11 cellular contexts compared by ENCODE assay signal in the genomic region with DNA sequence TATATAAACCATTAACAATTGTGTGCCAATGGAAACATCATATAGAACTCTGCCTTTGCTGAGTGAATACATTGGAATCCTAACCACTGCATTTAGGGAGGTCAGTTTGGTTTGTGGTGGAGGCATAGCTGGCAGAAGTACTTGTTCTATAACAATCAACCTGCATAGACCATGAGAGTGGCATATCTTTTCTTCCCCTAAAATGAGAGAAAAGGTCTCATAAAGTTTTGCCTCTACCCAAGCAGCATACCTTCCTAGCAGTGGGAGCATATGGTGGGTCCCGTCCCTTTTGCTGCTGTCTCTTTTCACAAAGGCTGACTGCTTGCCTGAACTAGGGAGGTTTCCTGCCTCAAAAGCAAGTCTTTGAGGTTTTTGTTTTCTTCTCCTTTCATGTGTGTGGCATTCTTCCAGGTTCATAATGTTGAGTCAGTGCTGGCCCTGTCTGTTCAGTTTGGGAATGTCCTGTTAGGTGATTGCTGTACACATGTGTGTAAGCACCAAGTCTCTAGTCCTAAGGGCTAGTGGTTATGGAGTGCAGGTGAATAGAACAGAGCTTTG.
DNase-seq lines count a peak whose midpoint lies in the region; ATAC-seq and TF ChIP-seq lines count a peak whose summit lies in the region.
"Had no signal": no experiment of that assay in that cellular context is flagged by ENCODE, and none has a peak within 500 bp of the region (broad histone marks: within the 10 kb centered on the region; RNA-seq: fewer than 3 reads in every experiment).

No MANE protein-coding gene starts in this region.

- H3K36me3 ChIP-seq in CD4-positive, CD25-positive, alpha-beta regulatory T cell (ENCODE audit: control insufficient read depth, insufficient read depth, low read length): peaks cover 13% of the 10 kb centered on the region
- H3K36me3 ChIP-seq in gastroesophageal sphincter: no peaks in the 10 kb centered on the region

- H3K36me3 Mint-ChIP-seq in CD4-positive, CD25-positive, alpha-beta regulatory T cell: peaks cover 10% of the 10 kb centered on the region
- H3K36me3 Mint-ChIP-seq in activated T-helper 17 cell treated with anti-CD3 and anti-CD28 coated beads, Interleukin-2, amount 50 U/mL, for 72 hours (ENCODE audit: low read depth): peaks cover 98% of the 10 kb centered on the region

- in situ Hi-C loops in KBM-7 (cut with MboI; ENCODE audit: low pct_unique_long_range_greater_than_20kb, low sequenced_read_pairs): loop anchor here (25.0 kb wide), 1 partner anchor 273 kb away; no protein-coding TSS in a partner anchor

- 100% methylated on average over 1 of the region's 1 CpG; no CpG with 5 or more reads in 1 of the 2 donors for WGBS in gastroesophageal sphincter (ENCODE audit: low coverage in 1 of 2), 2 donors

- peak overlapping the region in 2 of 3 donors; percentile 11 to 89 for H3K27ac Mint-ChIP-seq in CD4-positive, CD25-positive, alpha-beta regulatory T cell
- H3K27ac Mint-ChIP-seq in activated T-helper 17 cell treated with anti-CD3 and anti-CD28 coated beads, Interleukin-2, amount 50 U/mL, for 72 hours: peak overlapping the region; percentile 97

- H3K4me1 ChIP-seq in CD4-positive, CD25-positive, alpha-beta regulatory T cell (ENCODE audit: control insufficient read depth, insufficient read depth, low read length, poor library complexity, severe bottlenecking): peaks cover 55% of the 10 kb centered on the region
- H3K4me1 ChIP-seq in gastroesophageal sphincter: no peaks in the 10 kb centered on the region

- ATAC-seq in CD4-positive, CD25-positive, alpha-beta regulatory T cell (ENCODE audit: low read depth in 2 of 2): no peak
- ATAC-seq in activated T-helper 17 cell treated with anti-CD3 and anti-CD28 coated beads, Interleukin-2, amount 50 U/mL, for 72 hours (replicated peaks): no peak
- ATAC-seq in gastroesophageal sphincter (peak; percentile 25), HG03045 (IDR thresholded peaks at IDR 0.05; ENCODE audit: unreplicated experiment) (no peak)

- no peak for TF ChIP-seq CTCF in gastroesophageal sphincter (IDR thresholded peaks at IDR 0.05)

- H3K27me3 ChIP-seq in CD4-positive, CD25-positive, alpha-beta regulatory T cell (ENCODE audit: control insufficient read depth, insufficient read depth, low read length): no peaks in the 10 kb centered on the region
- peaks cover 17% of the 10 kb centered on the region for H3K27me3 ChIP-seq in gastroesophageal sphincter
- H3K27me3 ChIP-seq: SJCRH30 had no signal

- H3K4me3 Mint-ChIP-seq in CD4-positive, CD25-positive, alpha-beta regulatory T cell: peak overlapping the region in 2 of 4 donors; percentile 12 to 46
- peak overlapping the region; percentile 92 for H3K4me3 Mint-ChIP-seq in activated T-helper 17 cell treated with anti-CD3 and anti-CD28 coated beads, Interleukin-2, amount 50 U/mL, for 72 hours

- no peaks in the 10 kb centered on the region for H3K9me3 Mint-ChIP-seq in CD4-positive, CD25-positive, alpha-beta regulatory T cell
- no peaks in the 10 kb centered on the region for H3K9me3 Mint-ChIP-seq in activated T-helper 17 cell treated with anti-CD3 and anti-CD28 coated beads, Interleukin-2, amount 50 U/mL, for 72 hours

- TF ChIP-seq POLR2A in gastroesophageal sphincter (IDR thresholded peaks at IDR 0.05) (no peak), erythroblast (IDR thresholded peaks at IDR 0.05; ENCODE audit: low read length) (no peak)

- H3K9me3 ChIP-seq in CD4-positive, CD25-positive, alpha-beta regulatory T cell (ENCODE audit: control insufficient read depth in 2 of 2, low read length in 2 of 2): no peaks in the 10 kb centered on the region
- H3K9me3 ChIP-seq in gastroesophageal sphincter: no peaks in the 10 kb centered on the region
- H3K9me3 ChIP-seq: SJCRH30 had no signal

- H3K27ac ChIP-seq in CD4-positive, CD25-positive, alpha-beta regulatory T cell (ENCODE audit: insufficient read depth, low read length, poor library complexity, severe bottlenecking): peak overlapping the region; percentile 15
- H3K27ac ChIP-seq in gastroesophageal sphincter: no peak overlapping the region
- H3K27ac ChIP-seq: SJCRH30 had no signal

- H3K4me1 Mint-ChIP-seq in CD4-positive, CD25-positive, alpha-beta regulatory T cell: peaks cover 35 to 70% (median 53%) of the 10 kb centered on the region in 4 donors
- peaks cover 64% of the 10 kb centered on the region for H3K4me1 Mint-ChIP-seq in activated T-helper 17 cell treated with anti-CD3 and anti-CD28 coated beads, Interleukin-2, amount 50 U/mL, for 72 hours

- peak overlapping the region; percentile 54 for H3K4me3 ChIP-seq in CD4-positive, CD25-positive, alpha-beta regulatory T cell (ENCODE audit: low read depth, low read length)
- H3K4me3 ChIP-seq in gastroesophageal sphincter: no peak overlapping the region
- H3K4me3 ChIP-seq: SJCRH30 had no signal

- DNase-seq in CD4-positive, CD25-positive, alpha-beta regulatory T cell: no peak
- DNase-seq in KBM-7 (peak; percentile 64), erythroblast (lab: John Stamatoyannopoulos, UW) (no peak), NCI-H2107 treated with DMSO at 0.1 percent for 48 hours (lab: John Stamatoyannopoulos, UW; ENCODE audit: unreplicated experiment) (no peak), DMS114 treated with DMSO at 0.1 percent for 48 hours (lab: John Stamatoyannopoulos, UW; ENCODE audit: unreplicated experiment) (no peak)
- DNase-seq: NCI-H187 treated with DMSO at 0.1 percent for 48 hours; SJCRH30; stimulated activated naive CD4-positive, alpha-beta T cell had no signal

- TF ChIP-seq EP300 in gastroesophageal sphincter (IDR thresholded peaks at IDR 0.05): no peak

- no peaks in the 10 kb centered on the region for H3K27me3 Mint-ChIP-seq in CD4-positive, CD25-positive, alpha-beta regulatory T cell
- H3K27me3 Mint-ChIP-seq in activated T-helper 17 cell treated with anti-CD3 and anti-CD28 coated beads, Interleukin-2, amount 50 U/mL, for 72 hours: no peaks in the 10 kb centered on the region
